In genomic region chr5:57817001-57817453, GRCh38 we compare ENCODE assay signal across 14 cellular contexts.
A peak's percentile ranks its signal among the peaks of the same experiment; 100 is the strongest.
DNase-seq lines count a peak whose midpoint lies in the region; ATAC-seq and TF ChIP-seq lines count a peak whose summit lies in the region.
"Had no signal": no experiment of that assay in that cellular context is flagged by ENCODE, and none has a peak within 500 bp of the region (broad histone marks: within the 10 kb centered on the region; RNA-seq: fewer than 3 reads in every experiment).

No MANE protein-coding gene starts in this region.

- CTCF ChIA-PET in activated CD4-positive, alpha-beta T cell treated with anti-CD3 and anti-CD28 coated beads, Interleukin-2, amount 10 ng/mL, durations not matched to agents 7 days and 5 days (lab: Charles Lee), result no interaction called here

- H3K4me3 Mint-ChIP-seq in activated CD4-positive, alpha-beta T cell treated with anti-CD3 and anti-CD28 coated beads, Interleukin-2, amount 10 ng/mL, durations not matched to agents 7 days and 5 days, result no peak overlapping the region
- H3K4me3 Mint-ChIP-seq: activated T-cell treated with anti-CD3 and anti-CD28 coated beads, Interleukin-2, amount 50 U/mL, for 72 hours had no signal

- no peak overlapping the region for H3K4me3 ChIP-seq in choroid plexus epithelial cell (ENCODE audit: low read depth, low read length)
- H3K4me3 ChIP-seq: BLaER1 treated with 17β-estradiol and CSF1 and Interleukin-3, amounts not matched to agents 10 nM and 100 nM; upper lobe of left lung had no signal

- H3K4me1 Mint-ChIP-seq in activated CD4-positive, alpha-beta T cell treated with anti-CD3 and anti-CD28 coated beads, Interleukin-2, amount 10 ng/mL, durations not matched to agents 7 days and 5 days, result no peaks in the 10 kb centered on the region

- ATAC-seq in HG03108 (IDR thresholded peaks at IDR 0.05; ENCODE audit: unreplicated experiment), result no peak
- ATAC-seq in HG03378 (IDR thresholded peaks at IDR 0.05; ENCODE audit: unreplicated experiment), result no peak
- ATAC-seq: activated T-cell treated with anti-CD3 and anti-CD28 coated beads, Interleukin-2, amount 50 U/mL, for 72 hours had no signal

- H3K27ac Mint-ChIP-seq in activated CD4-positive, alpha-beta T cell treated with anti-CD3 and anti-CD28 coated beads, Interleukin-2, amount 10 ng/mL, durations not matched to agents 7 days and 5 days, result no peak overlapping the region
- H3K27ac Mint-ChIP-seq: activated T-cell treated with anti-CD3 and anti-CD28 coated beads, Interleukin-2, amount 50 U/mL, for 72 hours had no signal

- POLR2A ChIA-PET in activated CD4-positive, alpha-beta T cell treated with anti-CD3 and anti-CD28 coated beads, Interleukin-2, amount 10 ng/mL, durations not matched to agents 7 days and 5 days (lab: Charles Lee), result no interaction called here

- H3K36me3 Mint-ChIP-seq in activated CD4-positive, alpha-beta T cell treated with anti-CD3 and anti-CD28 coated beads, Interleukin-2, amount 10 ng/mL, durations not matched to agents 7 days and 5 days (ENCODE audit: low read depth), result no peaks in the 10 kb centered on the region

- peak; percentile 38 for DNase-seq in EL
- peak; percentile 31 for DNase-seq in NCI-H69 (lab: John Stamatoyannopoulos, UW)
- peak; percentile 62 for DNase-seq in choroid plexus epithelial cell (ENCODE audit: low read depth)
- peak; percentile 51 to 62 for DNase-seq in lung microvascular endothelial cell (ENCODE audit: low read depth in 2 of 2)
- no peak for DNase-seq in activated CD4-positive, alpha-beta T cell treated with anti-CD3 and anti-CD28 coated beads, Interleukin-2, amount 10 ng/mL, durations not matched to agents 7 days and 5 days
- DNase-seq in activated naive CD4-positive, alpha-beta T cell (lab: John Stamatoyannopoulos, UW), result no peak
- DNase-seq: activated T-cell treated with anti-CD3 and anti-CD28 coated beads, Interleukin-2, amount 50 U/mL, for 72 hours; NCI-H524; stimulated activated CD4-positive, alpha-beta T cell treated with anti-CD3 and anti-CD28 coated beads, Interleukin-1b, Interleukin-23, amount 100 ng/mL, for 48 hours; T1000; upper lobe of left lung had no signal

- TF ChIP-seq CTCF in choroid plexus epithelial cell (conservative IDR thresholded peaks at IDR 0.05; ENCODE audit: low read depth, low read length), result no peak

- peaks cover 2% of the 10 kb centered on the region for H3K27me3 Mint-ChIP-seq in activated CD4-positive, alpha-beta T cell treated with anti-CD3 and anti-CD28 coated beads, Interleukin-2, amount 10 ng/mL, durations not matched to agents 7 days and 5 days

- H3K9me3 Mint-ChIP-seq in activated CD4-positive, alpha-beta T cell treated with anti-CD3 and anti-CD28 coated beads, Interleukin-2, amount 10 ng/mL, durations not matched to agents 7 days and 5 days, result no peaks in the 10 kb centered on the region
- H3K9me3 Mint-ChIP-seq: activated T-cell treated with anti-CD3 and anti-CD28 coated beads, Interleukin-2, amount 50 U/mL, for 72 hours had no signal

Comparison
In these comparisons a context has a peak if more than half of its experiments do, and no peak if none do; other contexts are left out.
1. DNase-seq: peak in EL (single experiment), NCI-H69 (single experiment), choroid plexus epithelial cell (single experiment) and lung microvascular endothelial cell (2 of 2); none in activated CD4-positive, alpha-beta T cell treated with anti-CD3 and anti-CD28 coated beads, Interleukin-2, amount 10 ng/mL, durations not matched to agents 7 days and 5 days (single experiment) and activated naive CD4-positive, alpha-beta T cell (0 of 4).